Comparison of ENCODE assay signal across 12 cellular contexts in genomic region chr7:128362670-128363069, GRCh38. TPM values are rescaled to one million over a fixed set of nuclear protein-coding genes. Genes with fewer than 3 reads are reported as not detected.
DNase-seq lines count a peak whose midpoint lies in the region; ATAC-seq, FAIRE-seq and TF ChIP-seq lines count a peak whose summit lies in the region.
"Had no signal": no experiment of that assay in that cellular context is flagged by ENCODE, and none has a peak within 500 bp of the region (broad histone marks: within the 10 kb centered on the region; RNA-seq: fewer than 3 reads in every experiment).

No MANE protein-coding gene starts in this region.

- H3K27me3 Mint-ChIP-seq in CD8-positive, alpha-beta T cell (ENCODE audit: low read depth) = peaks cover 51% of the 10 kb centered on the region
- peaks cover 79% of the 10 kb centered on the region for H3K27me3 Mint-ChIP-seq in astrocyte (ENCODE audit: low read depth, unreplicated experiment)
- H3K27me3 Mint-ChIP-seq in natural killer cell treated with Interleukin-12 subunit alpha and Interleukin-12 subunit beta and Interleukin-15 and Interleukin-18, amount 100 ng/mL, for 72 hours = peaks cover 50 to 57% of the 10 kb centered on the region in 2 donors
- H3K27me3 Mint-ChIP-seq in H9 (ENCODE audit: low read depth) = peaks cover 98% of the 10 kb centered on the region

- POLR2A ChIA-PET in CD8-positive, alpha-beta T cell (lab: Charles Lee) = no interaction called here
- POLR2A ChIA-PET in SK-N-SH (lab: Yijun Ruan, JAX) = interaction anchor here (1.1 to 3.9 kb wide), 3 partner anchors 13 to 24 kb away, joined by 4 to 32 read pairs (median 6); no protein-coding TSS in a partner anchor

- peaks cover 14% of the 10 kb centered on the region for H3K4me1 Mint-ChIP-seq in CD8-positive, alpha-beta T cell (ENCODE audit: low read depth)
- peaks cover 11% of the 10 kb centered on the region for H3K4me1 Mint-ChIP-seq in astrocyte (ENCODE audit: low read depth, unreplicated experiment)
- peaks cover 17 to 21% of the 10 kb centered on the region in 2 donors for H3K4me1 Mint-ChIP-seq in natural killer cell treated with Interleukin-12 subunit alpha and Interleukin-12 subunit beta and Interleukin-15 and Interleukin-18, amount 100 ng/mL, for 72 hours (ENCODE audit: low read depth in 2 of 2)
- peaks cover 12 to 16% of the 10 kb centered on the region in 2 experiments for H3K4me1 Mint-ChIP-seq in H9

- no peak overlapping the region for H4K5ac ChIP-seq in H9 (ENCODE audit: insufficient read length, low read depth, low read length)

- H4K91ac ChIP-seq in H9 (ENCODE audit: insufficient read length, low read depth, low read length) = no peak overlapping the region

- no peak overlapping the region for H3K27ac Mint-ChIP-seq in CD8-positive, alpha-beta T cell
- H3K27ac Mint-ChIP-seq in astrocyte (ENCODE audit: unreplicated experiment) = no peak overlapping the region
- no peak overlapping the region for H3K27ac Mint-ChIP-seq in natural killer cell treated with Interleukin-12 subunit alpha and Interleukin-12 subunit beta and Interleukin-15 and Interleukin-18, amount 100 ng/mL, for 72 hours
- no peak overlapping the region for H3K27ac Mint-ChIP-seq in H9

- no peak overlapping the region for H2BK20ac ChIP-seq in H9 (ENCODE audit: low read depth, low read length, poor library complexity, severe bottlenecking)

- TF ChIP-seq RAD21 in SK-N-SH (IDR thresholded peaks at IDR 0.05; ENCODE audit: low read length) = no peak

- no peak overlapping the region for H2BK5ac ChIP-seq in H9 (ENCODE audit: insufficient read length, low read length)

- H3K9me3 Mint-ChIP-seq in CD8-positive, alpha-beta T cell = no peaks in the 10 kb centered on the region
- H3K9me3 Mint-ChIP-seq in astrocyte (ENCODE audit: unreplicated experiment) (no peaks in the 10 kb centered on the region), H9 (peaks cover 0 to 1% of the 10 kb centered on the region in 2 experiments; a peak in 1 of 5 replicates)
- H3K9me3 Mint-ChIP-seq in natural killer cell treated with Interleukin-12 subunit alpha and Interleukin-12 subunit beta and Interleukin-15 and Interleukin-18, amount 100 ng/mL, for 72 hours = no peaks in the 10 kb centered on the region

- H3K36me3 Mint-ChIP-seq in CD8-positive, alpha-beta T cell = no peaks in the 10 kb centered on the region
- H3K36me3 Mint-ChIP-seq in astrocyte (ENCODE audit: low read depth, unreplicated experiment) = no peaks in the 10 kb centered on the region
- H3K36me3 Mint-ChIP-seq in natural killer cell treated with Interleukin-12 subunit alpha and Interleukin-12 subunit beta and Interleukin-15 and Interleukin-18, amount 100 ng/mL, for 72 hours = no peaks in the 10 kb centered on the region
- H3K36me3 Mint-ChIP-seq in H9 (ENCODE audit: insufficient read depth in 1 of 3, low read depth in 3 of 3) = no peaks in the 10 kb centered on the region; a peak in 2 of 7 replicates

- H3K23me2 ChIP-seq in H9 (ENCODE audit: insufficient read length, low read depth, low read length, poor library complexity, severe bottlenecking) = peaks cover 8% of the 10 kb centered on the region

- no peak for FAIRE-seq in astrocyte (lab: Jason Lieb, UNC)
- FAIRE-seq: D721Med, GM19239 had no signal

- DNase-seq in CD8-positive, alpha-beta T cell = no peak
- DNase-seq in HL-60 (ENCODE audit: low read depth in 1 of 2, low spot score in 1 of 2) (no peak), astrocyte (ENCODE audit: low read depth) (peak; percentile 66), H9 (no peak), SK-N-SH (no peak), HUDEP-2 (lab: John Stamatoyannopoulos, UW; ENCODE audit: unreplicated experiment in 76 of 76) (no peak)
- no peak for DNase-seq in natural killer cell treated with Interleukin-12 subunit alpha and Interleukin-12 subunit beta and Interleukin-15 and Interleukin-18, amount 100 ng/mL, for 72 hours (ENCODE audit: low spot score)
- DNase-seq: activated effector memory CD4-positive, alpha-beta T cell treated with anti-CD3 and anti-CD28 coated beads, Interleukin-2, amount 50 U/mL, for 16 hours; foreskin melanocyte; kidney glomerular epithelial cell had no signal

- CTCF ChIA-PET in CD8-positive, alpha-beta T cell (lab: Charles Lee) = no interaction called here
- CTCF ChIA-PET in SK-N-SH (lab: Yijun Ruan, JAX) = interaction anchor here (0.9 to 20.2 kb wide), 6 partner anchors 11 to 64 kb away, joined by 4 to 493 read pairs (median 14); partner anchors contain the start of gene RBM28

- H3K4ac ChIP-seq in H9 (ENCODE audit: low read depth, low read length) = no peak overlapping the region

- H4K20me1 ChIP-seq in astrocyte (ENCODE audit: insufficient read depth, low read length) (peaks cover 9% of the 10 kb centered on the region), H9 (ENCODE audit: control insufficient read depth, insufficient read depth, insufficient read length) (no peaks in the 10 kb centered on the region), SK-N-SH (ENCODE audit: insufficient read depth) (no peaks in the 10 kb centered on the region)

- TF ChIP-seq EP300 in SK-N-SH (IDR thresholded peaks at IDR 0.05; ENCODE audit: borderline replicate concordance in 1 of 2, low read depth in 1 of 2, low read length in 1 of 2) = no peak

- no peaks in the 10 kb centered on the region for H3K79me1 ChIP-seq in H9 (ENCODE audit: insufficient read depth, low read depth, low read length, poor library complexity, severe bottlenecking)

- H3K27ac ChIP-seq in CD8-positive, alpha-beta T cell (ENCODE audit: low read depth, low read length) = no peak overlapping the region
- H3K27ac ChIP-seq in HL-60 (replicated peaks) (peak overlapping the region; percentile 79), astrocyte (ENCODE audit: low read depth, low read length) (no peak overlapping the region), H9 (ENCODE audit: insufficient read length, low read depth, low read length) (no peak overlapping the region), SK-N-SH (ENCODE audit: low read depth in 2 of 2, low read length in 1 of 2) (peak overlapping the region in 1 of 2 experiments; percentile 100; a peak in 2 of 4 replicates)

- H3K4me2 ChIP-seq in astrocyte (ENCODE audit: low read length) (no peak overlapping the region), H9 (ENCODE audit: insufficient read depth, insufficient read length, low read length) (no peak overlapping the region), SK-N-SH (no peak overlapping the region)

- no peaks in the 10 kb centered on the region for H3K36me3 ChIP-seq in CD8-positive, alpha-beta T cell (ENCODE audit: insufficient read depth, low read length)
- H3K36me3 ChIP-seq in astrocyte (ENCODE audit: insufficient read depth, low read length) (no peaks in the 10 kb centered on the region), SK-N-SH (replicated peaks in 1 of 2; ENCODE audit: control insufficient read depth in 1 of 2, insufficient read depth in 2 of 2, low read length in 1 of 2) (no peaks in the 10 kb centered on the region)

- H2BK12ac ChIP-seq in H9 (ENCODE audit: insufficient read length, low read depth, low read length) = no peak overlapping the region

- no peak overlapping the region for H3T11ph ChIP-seq in H9 (ENCODE audit: low read length)

- H3K9me2 ChIP-seq in SK-N-SH = no peaks in the 10 kb centered on the region

- H2AFZ ChIP-seq in astrocyte (ENCODE audit: low read depth, low read length) (no peak overlapping the region), H9 (ENCODE audit: low read length) (no peak overlapping the region), SK-N-SH (ENCODE audit: low read depth) (no peak overlapping the region)

- H3K9me3 ChIP-seq in CD8-positive, alpha-beta T cell (ENCODE audit: low read length) = no peaks in the 10 kb centered on the region
- no peaks in the 10 kb centered on the region for H3K9me3 ChIP-seq in astrocyte (ENCODE audit: insufficient read depth, low read depth, low read length)
- H3K9me3 ChIP-seq in H9 (ENCODE audit: control insufficient read depth, low read depth, low read length) = no peaks in the 10 kb centered on the region
- no peaks in the 10 kb centered on the region for H3K9me3 ChIP-seq in SK-N-SH

- no peak overlapping the region for H3K56ac ChIP-seq in H9 (ENCODE audit: insufficient read length, low read depth, low read length)

- no peak overlapping the region for H4K8ac ChIP-seq in H9 (replicated peaks; ENCODE audit: insufficient read length, low read depth, low read length)

- H3K9ac ChIP-seq in astrocyte (ENCODE audit: low read length) = no peak overlapping the region
- no peak overlapping the region for H3K9ac ChIP-seq in H9 (ENCODE audit: extremely low read depth, insufficient read length, low read length)
- H3K9ac ChIP-seq in SK-N-SH = no peak overlapping the region

- H3K4me1 ChIP-seq in CD8-positive, alpha-beta T cell (ENCODE audit: insufficient read depth, low read length) = peaks cover 13% of the 10 kb centered on the region
- peaks cover 8% of the 10 kb centered on the region for H3K4me1 ChIP-seq in astrocyte (ENCODE audit: insufficient read depth, low read length)
- H3K4me1 ChIP-seq in H9 (ENCODE audit: insufficient read depth, low read length) = no peaks in the 10 kb centered on the region
- H3K4me1 ChIP-seq in SK-N-SH (ENCODE audit: control insufficient read depth in 1 of 2, insufficient read depth in 2 of 2, low read depth in 1 of 2, low read length in 1 of 2) = peaks cover 0 to 60% of the 10 kb centered on the region in 2 experiments; a peak in 2 of 4 replicates

- no peak overlapping the region for H3K4me3 ChIP-seq in CD8-positive, alpha-beta T cell (ENCODE audit: low read depth, low read length)
- H3K4me3 ChIP-seq in HL-60 (replicated peaks; ENCODE audit: insufficient read depth, low read length) (no peak overlapping the region), astrocyte (ENCODE audit: insufficient read depth, low read depth, low read length) (no peak overlapping the region), SK-N-SH (ENCODE audit: low read depth in 2 of 2, low read length in 1 of 2) (no peak overlapping the region)

- H3K4me3 Mint-ChIP-seq in CD8-positive, alpha-beta T cell = peak overlapping the region; percentile 47
- H3K4me3 Mint-ChIP-seq in astrocyte (ENCODE audit: unreplicated experiment) = peak overlapping the region; percentile 70
- peak overlapping the region; percentile 74 for H3K4me3 Mint-ChIP-seq in natural killer cell treated with Interleukin-12 subunit alpha and Interleukin-12 subunit beta and Interleukin-15 and Interleukin-18, amount 100 ng/mL, for 72 hours
- peak overlapping the region in 1 of 2 experiments; percentile 79; a peak in 3 of 5 replicates for H3K4me3 Mint-ChIP-seq in H9

- no peaks in the 10 kb centered on the region for H3K27me3 ChIP-seq in CD8-positive, alpha-beta T cell (ENCODE audit: insufficient read depth, low read length)
- H3K27me3 ChIP-seq in HL-60 (ENCODE audit: insufficient read depth, poor library complexity, severe bottlenecking) (no peaks in the 10 kb centered on the region), astrocyte (ENCODE audit: insufficient read depth, low read length) (peaks cover 87% of the 10 kb centered on the region), H9 (ENCODE audit: insufficient read depth, low read length) (peaks cover 34% of the 10 kb centered on the region), SK-N-SH (ENCODE audit: insufficient read depth) (peaks cover 46% of the 10 kb centered on the region)

- H2BK120ac ChIP-seq in H9 (ENCODE audit: low read depth, low read length, poor library complexity, severe bottlenecking) = no peak overlapping the region

- H2BK15ac ChIP-seq in H9 (ENCODE audit: low read depth, low read length) = no peak overlapping the region

- H3K23ac ChIP-seq in H9 (ENCODE audit: insufficient read length, low read depth, low read length) = no peak overlapping the region

- WGBS in H9 (ENCODE audit: extremely low coverage, insufficient read length, low lambda C conversion rate) = no CpG with 5 or more reads among the region's 4 CpGs
- WGBS in SK-N-SH (ENCODE audit: low lambda C conversion rate) = 69% methylated on average over 4 of the region's 4 CpGs

- intact Hi-C loops in CD8-positive, alpha-beta T cell (cut with DNase I, micrococcal nuclease) = no loop called here

- H3F3A ChIP-seq in SK-N-SH (replicated peaks; ENCODE audit: insufficient read depth) = peaks cover 5% of the 10 kb centered on the region

- no peak overlapping the region for H2AK5ac ChIP-seq in H9 (ENCODE audit: insufficient read length, low read length)

- H3K14ac ChIP-seq in H9 (ENCODE audit: insufficient read depth, low read length) = no peak overlapping the region

- H3K18ac ChIP-seq in H9 (ENCODE audit: insufficient read length, low read depth, low read length) = no peak overlapping the region

- H3K79me2 ChIP-seq in astrocyte (ENCODE audit: insufficient read depth, low read length) (no peaks in the 10 kb centered on the region), H9 (ENCODE audit: insufficient read depth, low read length) (no peaks in the 10 kb centered on the region), SK-N-SH (ENCODE audit: insufficient read depth) (no peaks in the 10 kb centered on the region)

- no peak for TF ChIP-seq CTCF in CD8-positive, alpha-beta T cell (IDR thresholded peaks at IDR 0.05)
- TF ChIP-seq CTCF in HL-60 (IDR thresholded peaks at IDR 0.05; ENCODE audit: insufficient read depth, low read length) (no peak), astrocyte (IDR thresholded peaks at IDR 0.05; ENCODE audit: insufficient read depth, low read depth, low read length) (no peak), H9 (conservative IDR thresholded peaks at IDR 0.05) (no peak), SK-N-SH (IDR thresholded peaks at IDR 0.05) (no peak)

- no peak for ATAC-seq in CD8-positive, alpha-beta T cell
- ATAC-seq in natural killer cell treated with Interleukin-12 subunit alpha and Interleukin-12 subunit beta and Interleukin-15 and Interleukin-18, amount 100 ng/mL, for 72 hours = peak in 1 of 2 donors; percentile 53

RNA-seq across cellular contexts. Expression of gene PRRT4, which starts 1.2 kb away (rescaled TPM):
- total RNA-seq in CD8-positive, alpha-beta T cell = under 1 TPM in 1 of 2 experiments, not detected in 1; 0.28 TPM
- total RNA-seq in astrocyte (0.62 and 0.93 TPM in 2 replicates), H9 (2021) (0.15 and 0.24 TPM in 2 replicates)
- total RNA-seq in natural killer cell treated with Interleukin-12 subunit alpha and Interleukin-12 subunit beta and Interleukin-15 and Interleukin-18, amount 100 ng/mL, for 72 hours = not detected
- 1.5 and 3.4 TPM in 2 replicates for polyA plus RNA-seq in SK-N-SH (2012; rRNA removed)
- 1.8 and 5.2 TPM in 2 replicates for polyA plus RNA-seq in SK-N-SH (2012; cell fraction: cytosol; rRNA removed)
- polyA plus RNA-seq in SK-N-SH (2012; cell fraction: nucleus; rRNA removed) = 8.1 and 19.1 TPM in 2 replicates

RNA-seq across cellular contexts. Expression of gene RBM28, which starts 19.0 kb away (rescaled TPM):
- 10 to 100 TPM; 13.1 to 14.7 TPM for total RNA-seq in CD8-positive, alpha-beta T cell
- total RNA-seq in astrocyte (37.3 and 40.2 TPM in 2 replicates), H9 (2021) (67.5 and 70.0 TPM in 2 replicates)
- total RNA-seq in natural killer cell treated with Interleukin-12 subunit alpha and Interleukin-12 subunit beta and Interleukin-15 and Interleukin-18, amount 100 ng/mL, for 72 hours = 10 to 100 TPM; 46.4 to 77.1 TPM
- polyA plus RNA-seq in SK-N-SH (2012; rRNA removed) = 29.1 and 33.0 TPM in 2 replicates
- polyA plus RNA-seq in SK-N-SH (2012; cell fraction: cytosol; rRNA removed) = 23.7 and 24.9 TPM in 2 replicates
- 72.3 and 94.0 TPM in 2 replicates for polyA plus RNA-seq in SK-N-SH (2012; cell fraction: nucleus; rRNA removed)

RNA-seq across cellular contexts. Expression of gene IMPDH1, which starts 47.1 kb away (rescaled TPM):
- total RNA-seq in CD8-positive, alpha-beta T cell = 10 to 100 TPM; 19.6 to 20.6 TPM
- 43.9 and 44.7 TPM in 2 replicates for total RNA-seq in astrocyte
- 10 to 100 TPM; 15.8 to 34.5 TPM for total RNA-seq in natural killer cell treated with Interleukin-12 subunit alpha and Interleukin-12 subunit beta and Interleukin-15 and Interleukin-18, amount 100 ng/mL, for 72 hours
- total RNA-seq in H9 (2021) = 32.7 and 35.2 TPM in 2 replicates
- polyA plus RNA-seq in SK-N-SH (2012; rRNA removed) = 80.4 and 82.0 TPM in 2 replicates
- polyA plus RNA-seq in SK-N-SH (2012; cell fraction: cytosol; rRNA removed) = 32.4 and 59.8 TPM in 2 replicates
- polyA plus RNA-seq in SK-N-SH (2012; cell fraction: nucleus; rRNA removed) = 120 and 129 TPM in 2 replicates
